Comparison of ENCODE assay signal across 22 cellular contexts in genomic region chr5:80739898-80740297, GRCh38.
DNase-seq lines count a peak whose midpoint lies in the region; ATAC-seq and TF ChIP-seq lines count a peak whose summit lies in the region.
"Had no signal": no experiment of that assay in that cellular context is flagged by ENCODE, and none has a peak within 500 bp of the region (broad histone marks: within the 10 kb centered on the region; RNA-seq: fewer than 3 reads in every experiment).

No MANE protein-coding gene starts in this region.

- intact Hi-C loops in CD4-positive, alpha-beta T cell (cut with DNase I, micrococcal nuclease): no loop called here

- WGBS in mesendoderm (ENCODE audit: extremely low coverage, insufficient coverage, low lambda C conversion rate): no CpG with 5 or more reads among the region's 2 CpGs

- no peak overlapping the region for H3K18ac ChIP-seq in mesendoderm (ENCODE audit: low read length)

- H3K9ac ChIP-seq in BLaER1 (no peak overlapping the region), mesendoderm (ENCODE audit: low read length) (no peak overlapping the region)
- H3K9ac ChIP-seq: KMS-11 had no signal

- no peak overlapping the region for H2AK5ac ChIP-seq in mesendoderm (ENCODE audit: low read length)

- H3K9me3 Mint-ChIP-seq in CD4-positive, alpha-beta T cell: no peaks in the 10 kb centered on the region
- H3K9me3 Mint-ChIP-seq in T-cell: no peaks in the 10 kb centered on the region
- H3K9me3 Mint-ChIP-seq: HFFc6 had no signal

- H3K4me3 ChIP-seq in BLaER1 (no peak overlapping the region), mesendoderm (ENCODE audit: low read length) (no peak overlapping the region)
- H3K4me3 ChIP-seq: GM12878 had no signal

- H3K36me3 ChIP-seq in BLaER1: peaks cover 33% of the 10 kb centered on the region
- H3K36me3 ChIP-seq in mesendoderm (ENCODE audit: control insufficient read depth, insufficient read depth, low read length): no peaks in the 10 kb centered on the region

- DNase-seq in CD4-positive, alpha-beta T cell: no peak
- DNase-seq in T-cell (no peak), mesendoderm (no peak), SIG-M5 (lab: John Stamatoyannopoulos, UW) (no peak), GM19238 (ENCODE audit: insufficient read length, low spot score) (no peak), NAMALWA (ENCODE audit: low spot score) (no peak)
- DNase-seq: ACHN, Calu3, DMS53, EL, HFFc6, MV-4-11, NCI-H1930, NCI-H2171, NCI-H526 treated with DMSO at 0.1 percent for 48 hours, SW 1271 had no signal

- no peak overlapping the region for H4K5ac ChIP-seq in mesendoderm (ENCODE audit: low read length)

- peak overlapping the region; percentile 48 for H3K27ac Mint-ChIP-seq in CD4-positive, alpha-beta T cell
- H3K27ac Mint-ChIP-seq in T-cell: peak overlapping the region; percentile 70 to 90
- H3K27ac Mint-ChIP-seq: HFFc6 had no signal

- no peak for TF ChIP-seq CTCF in CD4-positive, alpha-beta T cell (IDR thresholded peaks at IDR 0.05)

- H3K56ac ChIP-seq in mesendoderm (ENCODE audit: low read length): no peak overlapping the region

- no peaks in the 10 kb centered on the region for H3K27me3 ChIP-seq in BLaER1
- H3K27me3 ChIP-seq in CD4-positive, alpha-beta T cell (ENCODE audit: control insufficient read depth, insufficient read depth, low read length): no peaks in the 10 kb centered on the region
- no peaks in the 10 kb centered on the region for H3K27me3 ChIP-seq in mesendoderm (ENCODE audit: insufficient read depth, low read length, poor library complexity)

- H3K79me1 ChIP-seq in mesendoderm (ENCODE audit: low read length): no peaks in the 10 kb centered on the region

- peaks cover 21% of the 10 kb centered on the region for H3K9me3 ChIP-seq in BLaER1
- no peaks in the 10 kb centered on the region for H3K9me3 ChIP-seq in CD4-positive, alpha-beta T cell (ENCODE audit: control insufficient read depth, low read length)

- no peak overlapping the region for H2BK15ac ChIP-seq in mesendoderm (replicated peaks; ENCODE audit: low read depth)

- no peak overlapping the region for H3K4ac ChIP-seq in mesendoderm (ENCODE audit: low read depth, low read length)

- no peak overlapping the region for H2BK120ac ChIP-seq in mesendoderm (ENCODE audit: low read depth, low read length)

- no peaks in the 10 kb centered on the region for H4K20me1 ChIP-seq in BLaER1

- peak overlapping the region; percentile 28 for H4K8ac ChIP-seq in mesendoderm (ENCODE audit: low read depth, low read length)

- CTCF ChIA-PET in CD4-positive, alpha-beta T cell (lab: Charles Lee): no interaction called here
- CTCF ChIA-PET in T-cell (lab: Charles Lee): no interaction called here

- H3K4me2 ChIP-seq in BLaER1 (peak overlapping the region; percentile 69; the same call in 1 of the 2 replicates), mesendoderm (ENCODE audit: low read length) (no peak overlapping the region)
- H3K4me2 ChIP-seq: KMS-11 had no signal

- POLR2A ChIA-PET in CD4-positive, alpha-beta T cell (lab: Charles Lee): no interaction called here
- POLR2A ChIA-PET in T-cell (lab: Charles Lee): interaction anchor here in 1 of 2 donors (0.7 kb wide), 1 partner anchor 354 kb away, joined by 5 read pairs; no protein-coding TSS in a partner anchor

- H3K4me3 Mint-ChIP-seq in CD4-positive, alpha-beta T cell: no peak overlapping the region
- no peak overlapping the region for H3K4me3 Mint-ChIP-seq in T-cell
- H3K4me3 Mint-ChIP-seq: HFFc6 had no signal

- H3K79me2 ChIP-seq in mesendoderm (ENCODE audit: control insufficient read depth, insufficient read depth, low read length): no peaks in the 10 kb centered on the region

- H3K36me3 Mint-ChIP-seq in CD4-positive, alpha-beta T cell (ENCODE audit: low read depth): peaks cover 69% of the 10 kb centered on the region
- peaks cover 66% of the 10 kb centered on the region for H3K36me3 Mint-ChIP-seq in T-cell

- no peak overlapping the region for H2BK5ac ChIP-seq in mesendoderm (ENCODE audit: low read length)

- peaks cover 26% of the 10 kb centered on the region for H3K4me1 Mint-ChIP-seq in CD4-positive, alpha-beta T cell (ENCODE audit: low read depth)
- peaks cover 10 to 61% (median 29%) of the 10 kb centered on the region in 3 donors for H3K4me1 Mint-ChIP-seq in T-cell

- no peak overlapping the region for H3K23ac ChIP-seq in mesendoderm (ENCODE audit: low read length)

- ATAC-seq in CD4-positive, alpha-beta T cell (ENCODE audit: poor library complexity): no peak
- ATAC-seq in T-cell (replicated peaks in 1 of 4) (no peak), HG03439 (IDR thresholded peaks at IDR 0.05; ENCODE audit: unreplicated experiment) (no peak)
- ATAC-seq: GM12878, Panc1 had no signal

- peaks cover 60% of the 10 kb centered on the region for H3K4me1 ChIP-seq in BLaER1
- no peaks in the 10 kb centered on the region for H3K4me1 ChIP-seq in mesendoderm (ENCODE audit: control insufficient read depth, low read depth, low read length)

- no peaks in the 10 kb centered on the region for H3K27me3 Mint-ChIP-seq in CD4-positive, alpha-beta T cell
- no peaks in the 10 kb centered on the region for H3K27me3 Mint-ChIP-seq in T-cell

- H3K27ac ChIP-seq in BLaER1 (peak overlapping the region; percentile 69), mesendoderm (ENCODE audit: low read depth, low read length) (no peak overlapping the region)
- no peak overlapping the region for H3K27ac ChIP-seq in CD4-positive, alpha-beta T cell (ENCODE audit: low read depth, low read length)
- H3K27ac ChIP-seq: HL-60, KMS-11 had no signal
